Comparison of ENCODE assay signal across 8 cellular contexts in the genomic region with DNA sequence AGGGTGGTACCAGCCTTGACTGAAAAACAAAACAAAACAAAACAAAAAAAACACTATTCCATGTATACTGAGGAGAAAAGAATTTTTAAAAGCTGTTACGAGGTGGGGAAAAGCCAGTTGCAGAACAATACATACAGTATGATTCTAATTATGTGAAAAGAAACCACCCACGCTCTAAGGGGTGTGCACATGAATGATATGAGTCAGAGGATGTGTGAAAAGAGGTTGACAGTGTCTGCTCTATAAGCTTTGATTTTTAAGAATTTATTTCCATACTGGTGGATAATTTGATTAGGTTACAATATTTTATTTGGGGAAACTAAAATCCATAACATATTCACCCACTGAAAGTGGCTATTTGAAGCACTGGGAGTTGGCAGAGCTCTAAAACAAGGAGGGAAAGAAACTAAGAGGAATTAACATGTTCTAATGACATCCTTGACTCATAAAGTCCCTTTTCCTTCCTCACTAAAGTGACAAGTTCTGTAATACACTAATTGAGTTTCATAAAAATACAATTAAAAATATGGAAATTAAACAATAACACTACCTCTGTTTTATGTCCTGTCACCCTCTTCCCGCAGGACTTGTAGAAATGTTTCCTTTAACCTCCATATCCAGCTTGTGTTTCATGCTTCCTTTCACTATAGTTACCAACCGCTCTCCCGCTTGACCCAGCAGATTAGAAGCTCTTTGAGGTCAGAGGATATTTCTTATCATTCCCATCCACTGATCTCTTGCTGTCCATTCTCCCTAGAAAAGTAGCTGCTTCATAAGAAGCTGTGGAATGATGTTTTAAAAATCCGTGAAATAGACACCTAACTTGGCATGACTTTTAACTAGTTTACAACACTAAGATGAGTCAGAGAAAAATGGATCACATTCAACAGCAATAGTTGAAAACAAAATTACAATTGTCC.
A peak's percentile ranks its signal among the peaks of the same experiment; 100 is the strongest.
DNase-seq lines count a peak whose midpoint lies in the region; ATAC-seq and TF ChIP-seq lines count a peak whose summit lies in the region.

No MANE protein-coding gene starts in this region.

- H3K4me3 ChIP-seq in ovary (no peak overlapping the region), endodermal cell (ENCODE audit: low read length) (no peak overlapping the region)

- no peak for TF ChIP-seq EP300 in ovary (IDR thresholded peaks at IDR 0.05)

- WGBS in ovary, 3 donors: 66 to 75% (median 68%) methylated on average over 6 of the region's 6 CpGs
- WGBS in endodermal cell (ENCODE audit: insufficient coverage in 1 of 2, insufficient read length in 1 of 2), 2 experiments: 97 to 100% methylated on average over 2 to 6 of the region's 6 CpGs

- peak; percentile 100 for ATAC-seq in HG03442 (IDR thresholded peaks at IDR 0.05; ENCODE audit: unreplicated experiment)

- H3K9me3 ChIP-seq in ovary (no peaks in the 10 kb centered on the region), endodermal cell (ENCODE audit: control insufficient read depth, low read length) (no peaks in the 10 kb centered on the region)

- peak overlapping the region in 3 of 5 experiments; percentile 19 to 85 (median 62) for H3K27ac Mint-ChIP-seq in brain
- H3K27ac Mint-ChIP-seq in endodermal cell: no peak overlapping the region

- H3K9ac ChIP-seq in endodermal cell (ENCODE audit: extremely low read depth, low read length, poor library complexity, severe bottlenecking): no peak overlapping the region

- H3K4me1 Mint-ChIP-seq in brain (peaks cover 45% of the 10 kb centered on the region), endodermal cell (peaks cover 4% of the 10 kb centered on the region)

- no peak for TF ChIP-seq POLR2A in ovary (IDR thresholded peaks at IDR 0.05)

- H3K27ac ChIP-seq in ovary (no peak overlapping the region), endodermal cell (ENCODE audit: low read depth, low read length) (no peak overlapping the region)

- intact Hi-C loops in ovary (cut with DNase I): no loop called here

- H3K27me3 ChIP-seq in ovary: no peaks in the 10 kb centered on the region
- no peaks in the 10 kb centered on the region for H3K27me3 ChIP-seq in endodermal cell (ENCODE audit: control insufficient read depth, insufficient read depth, low read length, poor library complexity, severe bottlenecking)

- TF ChIP-seq CTCF in GM20000 (IDR thresholded peaks at IDR 0.05; ENCODE audit: extremely low read depth, missing control alignments) (no peak), brain (conservative IDR thresholded peaks at IDR 0.05) (no peak), ovary (IDR thresholded peaks at IDR 0.05) (no peak), endodermal cell (conservative IDR thresholded peaks at IDR 0.05) (no peak)

- H3K4me1 ChIP-seq in ovary (ENCODE audit: insufficient read depth) (no peaks in the 10 kb centered on the region), endodermal cell (ENCODE audit: control insufficient read depth, insufficient read depth, low read length) (no peaks in the 10 kb centered on the region)

- H3K9me3 Mint-ChIP-seq in brain (no peaks in the 10 kb centered on the region), endodermal cell (no peaks in the 10 kb centered on the region)

- DNase-seq in CD1c-positive myeloid dendritic cell (ENCODE audit: extremely low spot score): peak; percentile 77
- peak; percentile 57 for DNase-seq in GM20000 (ENCODE audit: low spot score)
- DNase-seq in stimulated activated CD8-positive, alpha-beta memory T cell treated with anti-CD3 and anti-CD28 coated beads, Interleukin-15, amount 100 ng/mL, for 48 hours (ENCODE audit: low read depth in 2 of 2): peak; percentile 4 to 14
- DNase-seq in ovary: no peak
- no peak for DNase-seq in NCI-H2081 treated with DMSO at 0.1 percent for 48 hours (lab: John Stamatoyannopoulos, UW)
- DNase-seq in endodermal cell: no peak

- H3K36me3 Mint-ChIP-seq in brain: no peaks in the 10 kb centered on the region
- H3K36me3 Mint-ChIP-seq in endodermal cell (ENCODE audit: low read depth): no peaks in the 10 kb centered on the region

- H3K36me3 ChIP-seq in ovary (no peaks in the 10 kb centered on the region), endodermal cell (ENCODE audit: control insufficient read depth, insufficient read depth, low read length) (no peaks in the 10 kb centered on the region)

- H3K27me3 Mint-ChIP-seq in brain: no peaks in the 10 kb centered on the region
- no peaks in the 10 kb centered on the region for H3K27me3 Mint-ChIP-seq in endodermal cell (ENCODE audit: insufficient read depth)

- H3K4me3 Mint-ChIP-seq in brain: peak overlapping the region in 2 of 5 experiments; percentile 25 to 49
- no peak overlapping the region for H3K4me3 Mint-ChIP-seq in endodermal cell

Comparison
In these comparisons a context has a peak if more than half of its experiments do, and no peak if none do; other contexts are left out.
1. DNase-seq: peak in CD1c-positive myeloid dendritic cell (single experiment), GM20000 (single experiment) and stimulated activated CD8-positive, alpha-beta memory T cell treated with anti-CD3 and anti-CD28 coated beads, Interleukin-15, amount 100 ng/mL, for 48 hours (2 of 2); none in ovary (0 of 5), NCI-H2081 treated with DMSO at 0.1 percent for 48 hours (single experiment) and endodermal cell (single experiment).